Comparison of ENCODE assay signal across 9 cellular contexts in genomic region chr14:89504602-89505320, GRCh38.
DNase-seq lines count a peak whose midpoint lies in the region; ATAC-seq, FAIRE-seq and TF ChIP-seq lines count a peak whose summit lies in the region.
"Had no signal": no experiment of that assay in that cellular context is flagged by ENCODE, and none has a peak within 500 bp of the region (broad histone marks: within the 10 kb centered on the region; RNA-seq: fewer than 3 reads in every experiment).

No MANE protein-coding gene starts in this region.

- H3K36me3 ChIP-seq in CD4-positive, CD25-positive, alpha-beta regulatory T cell (ENCODE audit: control insufficient read depth, insufficient read depth, low read length): peaks cover 26% of the 10 kb centered on the region
- no peaks in the 10 kb centered on the region for H3K36me3 ChIP-seq in astrocyte (ENCODE audit: insufficient read depth, low read length)
- no peaks in the 10 kb centered on the region for H3K36me3 ChIP-seq in Karpas-422 (ENCODE audit: insufficient read depth, low read length)

- peak in 1 of 3 donors; percentile 52 for DNase-seq in CD4-positive, CD25-positive, alpha-beta regulatory T cell
- peak; percentile 89 to 92 for DNase-seq in HL-60 (ENCODE audit: low read depth in 1 of 2, low spot score in 1 of 2)
- peak; percentile 87 for DNase-seq in astrocyte (ENCODE audit: low read depth)
- no peak for DNase-seq in Karpas-422
- no peak for DNase-seq in dermis blood vessel endothelial cell
- no peak for DNase-seq in NCI-H187 (lab: John Stamatoyannopoulos, UW)

- FAIRE-seq in astrocyte (lab: Jason Lieb, UNC): no peak
- FAIRE-seq: colon had no signal

- no peak overlapping the region for H3K27ac ChIP-seq in CD4-positive, CD25-positive, alpha-beta regulatory T cell (ENCODE audit: insufficient read depth, low read length, poor library complexity, severe bottlenecking)
- H3K27ac ChIP-seq in HL-60 (replicated peaks): no peak overlapping the region
- H3K27ac ChIP-seq in astrocyte (ENCODE audit: low read depth, low read length): peak overlapping the region; percentile 22
- H3K27ac ChIP-seq in skin epidermis: peak overlapping the region in 11 of 21 experiments; percentile 3 to 66 (median 33)
- H3K27ac ChIP-seq in Karpas-422 (ENCODE audit: low read length): no peak overlapping the region

- H2AFZ ChIP-seq in astrocyte (ENCODE audit: low read depth, low read length) (no peak overlapping the region), Karpas-422 (ENCODE audit: low read length) (no peak overlapping the region)

- peaks cover 43 to 60% (median 49%) of the 10 kb centered on the region in 4 donors for H3K4me1 Mint-ChIP-seq in CD4-positive, CD25-positive, alpha-beta regulatory T cell
- peaks cover 49% of the 10 kb centered on the region for H3K4me1 Mint-ChIP-seq in astrocyte (ENCODE audit: low read depth, unreplicated experiment)

- no peaks in the 10 kb centered on the region for H4K20me1 ChIP-seq in astrocyte (ENCODE audit: insufficient read depth, low read length)
- H4K20me1 ChIP-seq in Karpas-422 (ENCODE audit: insufficient read depth, low read depth, low read length): no peaks in the 10 kb centered on the region

- H3K79me2 ChIP-seq in astrocyte (ENCODE audit: insufficient read depth, low read length): no peaks in the 10 kb centered on the region
- no peaks in the 10 kb centered on the region for H3K79me2 ChIP-seq in Karpas-422 (ENCODE audit: low read length)

- H3K4me3 ChIP-seq in CD4-positive, CD25-positive, alpha-beta regulatory T cell (ENCODE audit: low read depth, low read length): no peak overlapping the region
- no peak overlapping the region for H3K4me3 ChIP-seq in HL-60 (replicated peaks; ENCODE audit: insufficient read depth, low read length)
- no peak overlapping the region for H3K4me3 ChIP-seq in astrocyte (ENCODE audit: insufficient read depth, low read depth, low read length)
- no peak overlapping the region for H3K4me3 ChIP-seq in skin epidermis
- no peak overlapping the region for H3K4me3 ChIP-seq in Karpas-422 (ENCODE audit: low read length)

- peaks cover 0 to 2% (median 0%) of the 10 kb centered on the region in 7 donors for H3K9me3 Mint-ChIP-seq in CD4-positive, CD25-positive, alpha-beta regulatory T cell
- no peaks in the 10 kb centered on the region for H3K9me3 Mint-ChIP-seq in astrocyte (ENCODE audit: unreplicated experiment)

- no peaks in the 10 kb centered on the region for H3K9me2 ChIP-seq in Karpas-422 (replicated peaks; ENCODE audit: insufficient read depth, low read length)

- no peaks in the 10 kb centered on the region for H3K27me3 Mint-ChIP-seq in CD4-positive, CD25-positive, alpha-beta regulatory T cell
- H3K27me3 Mint-ChIP-seq in astrocyte (ENCODE audit: low read depth, unreplicated experiment): no peaks in the 10 kb centered on the region

- ATAC-seq in CD4-positive, CD25-positive, alpha-beta regulatory T cell (ENCODE audit: low read depth in 2 of 2): peak; percentile 36 to 62
- ATAC-seq in GM19351 (IDR thresholded peaks at IDR 0.05; ENCODE audit: unreplicated experiment): peak; percentile 70

- peaks cover 40% of the 10 kb centered on the region for H3K4me1 ChIP-seq in CD4-positive, CD25-positive, alpha-beta regulatory T cell (ENCODE audit: control insufficient read depth, insufficient read depth, low read length, poor library complexity, severe bottlenecking)
- peaks cover 38% of the 10 kb centered on the region for H3K4me1 ChIP-seq in astrocyte (ENCODE audit: insufficient read depth, low read length)
- H3K4me1 ChIP-seq in Karpas-422 (ENCODE audit: low read length): peaks cover 8% of the 10 kb centered on the region

- no peaks in the 10 kb centered on the region for H3K27me3 ChIP-seq in CD4-positive, CD25-positive, alpha-beta regulatory T cell (ENCODE audit: control insufficient read depth, insufficient read depth, low read length)
- H3K27me3 ChIP-seq in HL-60 (ENCODE audit: insufficient read depth, poor library complexity, severe bottlenecking): peaks cover 13% of the 10 kb centered on the region
- no peaks in the 10 kb centered on the region for H3K27me3 ChIP-seq in astrocyte (ENCODE audit: insufficient read depth, low read length)
- no peaks in the 10 kb centered on the region; the same call in 1 of the 2 replicates for H3K27me3 ChIP-seq in Karpas-422 (ENCODE audit: low read length)

- peaks cover 9% of the 10 kb centered on the region for H3K36me3 Mint-ChIP-seq in CD4-positive, CD25-positive, alpha-beta regulatory T cell
- H3K36me3 Mint-ChIP-seq in astrocyte (ENCODE audit: low read depth, unreplicated experiment): peaks cover 22% of the 10 kb centered on the region

- no peak overlapping the region for H3K9ac ChIP-seq in astrocyte (ENCODE audit: low read length)
- no peak overlapping the region for H3K9ac ChIP-seq in Karpas-422 (ENCODE audit: low read length)

- peak overlapping the region; percentile 38 to 90 (median 48) for H3K27ac Mint-ChIP-seq in CD4-positive, CD25-positive, alpha-beta regulatory T cell
- H3K27ac Mint-ChIP-seq in astrocyte (ENCODE audit: unreplicated experiment): peak overlapping the region; percentile 86

- peak overlapping the region in 3 of 4 donors; percentile 25 to 56 (median 34) for H3K4me3 Mint-ChIP-seq in CD4-positive, CD25-positive, alpha-beta regulatory T cell
- H3K4me3 Mint-ChIP-seq in astrocyte (ENCODE audit: unreplicated experiment): no peak overlapping the region

- no peaks in the 10 kb centered on the region for H3K9me3 ChIP-seq in CD4-positive, CD25-positive, alpha-beta regulatory T cell (ENCODE audit: control insufficient read depth in 2 of 2, low read length in 2 of 2)
- H3K9me3 ChIP-seq in astrocyte (ENCODE audit: insufficient read depth, low read depth, low read length): no peaks in the 10 kb centered on the region
- H3K9me3 ChIP-seq in Karpas-422 (ENCODE audit: low read length): no peaks in the 10 kb centered on the region

- TF ChIP-seq CTCF in HL-60 (IDR thresholded peaks at IDR 0.05; ENCODE audit: insufficient read depth, low read length) (no peak), astrocyte (IDR thresholded peaks at IDR 0.05; ENCODE audit: insufficient read depth, low read depth, low read length) (no peak)

- peak overlapping the region; percentile 39 for H3K4me2 ChIP-seq in astrocyte (ENCODE audit: low read length)
- no peak overlapping the region for H3K4me2 ChIP-seq in Karpas-422 (ENCODE audit: low read depth, low read length, poor library complexity, severe bottlenecking)

Comparison
In these comparisons a context has a peak if more than half of its experiments do, and no peak if none do; other contexts are left out.
1. DNase-seq: peak in HL-60 (2 of 2) and astrocyte (single experiment); none in Karpas-422 (single experiment), dermis blood vessel endothelial cell (single experiment) and NCI-H187 (0 of 2).
2. H3K27ac ChIP-seq: peak in astrocyte (single experiment) and skin epidermis (11 of 21); none in CD4-positive, CD25-positive, alpha-beta regulatory T cell (single experiment), HL-60 (single experiment) and Karpas-422 (single experiment).